ENCODE assay signal across 1 cellular context in genomic region chr2:27685577-27685976, GRCh38.
TF ChIP-seq lines count a peak whose summit lies in the region.

No MANE protein-coding gene starts in this region.

TF ChIP-seq in IMR-90, 13 proteins besides CTCF, POLR2A, EP300 and RAD21:
- TF ChIP-seq CHD1 (IDR thresholded peaks at IDR 0.05; ENCODE audit: low read depth, low read length) (no peak), MAFK (IDR thresholded peaks at IDR 0.05; ENCODE audit: low read depth, low read length) (peak; percentile 59; the same call in 1 of the 2 replicates)
